22 cellular contexts compared by ENCODE assay signal in genomic region chr17:41882756-41883155, GRCh38. TPM values are rescaled to one million over a fixed set of nuclear protein-coding genes. Genes with fewer than 3 reads are reported as not detected.
"Had no signal": no experiment of that assay in that cellular context is flagged by ENCODE, and none has a peak within 500 bp of the region (broad histone marks: within the 10 kb centered on the region; RNA-seq: fewer than 3 reads in every experiment).

No MANE protein-coding gene starts in this region.

- DNase-seq: activated CD4-positive, alpha-beta T cell treated with anti-CD3 and anti-CD28 coated beads for 1 hour; activated CD8-positive, alpha-beta memory T cell treated with anti-CD3 and anti-CD28 coated beads for 24 hours; activated CD8-positive, alpha-beta memory T cell treated with anti-CD3 and anti-CD28 coated beads, Interleukin-2, amount 50 U/mL, for 4 hours; activated gamma-delta T cell; activated T-cell treated with anti-CD3 and anti-CD28 coated beads, Interleukin-2, amount 50 U/mL, for 48 hours; central memory CD4-positive, alpha-beta T cell; dermis blood vessel endothelial cell; effector CD8-positive, alpha-beta T cell; foreskin melanocyte; kidney glomerular epithelial cell; left ventricle myocardium inferior; naive thymus-derived CD4-positive, alpha-beta T cell; retina; stimulated activated CD4-positive, alpha-beta T cell treated with anti-CD3 and anti-CD28 coated beads, Interleukin-2, amount 100 ng/mL, for 48 hours; stimulated activated CD8-positive, alpha-beta memory T cell treated with anti-CD3 and anti-CD28 coated beads, Interleukin-4, amount 100 ng/mL, for 48 hours; stimulated activated naive CD4-positive, alpha-beta T cell had no signal

- H3K4me1 ChIP-seq: ascending aorta, left ventricle myocardium inferior had no signal

- H3K27me3 ChIP-seq: ascending aorta had no signal

- H3K4me3 Mint-ChIP-seq: naive thymus-derived CD4-positive, alpha-beta T cell; T-helper 1 cell treated with Interleukin-12 subunit alpha and Interleukin-12 subunit beta and Interleukin-4 antibody, amounts not matched to agents 30 μg/mL and 1 μg/mL, for 36 hours had no signal

- ATAC-seq: activated naive CD4-positive, alpha-beta T cell treated with anti-CD3 and anti-CD28 coated beads, Interleukin-2, amount 50 U/mL, for 72 hours; esophagus mucosa; naive thymus-derived CD4-positive, alpha-beta T cell had no signal

- H3K27me3 Mint-ChIP-seq: naive thymus-derived CD4-positive, alpha-beta T cell had no signal

- H3K4me3 ChIP-seq: ascending aorta, left ventricle myocardium inferior had no signal

- H3K9me3 Mint-ChIP-seq: activated naive CD4-positive, alpha-beta T cell treated with anti-CD3 and anti-CD28 coated beads, Interleukin-2, amount 50 U/mL, for 72 hours; naive thymus-derived CD4-positive, alpha-beta T cell; T-helper 1 cell treated with Interleukin-12 subunit alpha and Interleukin-12 subunit beta and Interleukin-4 antibody, amounts not matched to agents 30 μg/mL and 1 μg/mL, for 36 hours had no signal

- H3K27ac ChIP-seq: ascending aorta, left ventricle myocardium inferior, VCaP had no signal

- H3K27ac Mint-ChIP-seq: T-helper 1 cell treated with Interleukin-12 subunit alpha and Interleukin-12 subunit beta and Interleukin-4 antibody, amounts not matched to agents 30 μg/mL and 1 μg/mL, for 36 hours had no signal

- H3K9me3 ChIP-seq: ascending aorta, left ventricle myocardium inferior had no signal

RNA-seq across cellular contexts. Expression of gene KLHL10, which starts 45.1 kb away (rescaled TPM):
- total RNA-seq: ascending aorta; dermis blood vessel endothelial cell; left ventricle myocardium inferior; lung microvascular endothelial cell; naive thymus-derived CD4-positive, alpha-beta T cell had no signal
- polyA plus RNA-seq: naive thymus-derived CD4-positive, alpha-beta T cell had no signal

RNA-seq across cellular contexts. Expression of gene ODAD4, which starts 47.7 kb away (rescaled TPM):
- total RNA-seq: ascending aorta, esophagus mucosa had no signal
